ENCODE assay signal across 18 cellular contexts in genomic region chr14:54775486-54776100, GRCh38.
DNase-seq lines count a peak whose midpoint lies in the region; ATAC-seq and TF ChIP-seq lines count a peak whose summit lies in the region.
"Had no signal": no experiment of that assay in that cellular context is flagged by ENCODE, and none has a peak within 500 bp of the region (broad histone marks: within the 10 kb centered on the region; RNA-seq: fewer than 3 reads in every experiment).

No MANE protein-coding gene starts in this region.

- H3K4me3 ChIP-seq in heart right ventricle (no peak overlapping the region), RWPE2 (ENCODE audit: severe bottlenecking) (no peak overlapping the region), right cardiac atrium (ENCODE audit: low read length) (no peak overlapping the region), thoracic aorta (peak overlapping the region; percentile 44)
- H3K4me3 ChIP-seq: tibial nerve had no signal

- DNase-seq in heart right ventricle: no peak
- no peak for DNase-seq in Right ventricle myocardium superior
- DNase-seq in RWPE2 (ENCODE audit: low spot score): no peak
- DNase-seq in right cardiac atrium: no peak
- no peak for DNase-seq in thoracic aorta (ENCODE audit: low spot score)
- DNase-seq in NCI-H1436 treated with DMSO at 0.1 percent for 48 hours (lab: John Stamatoyannopoulos, UW): no peak
- no peak for DNase-seq in GM13977 (ENCODE audit: low spot score)
- DNase-seq: activated CD4-positive, alpha-beta T cell treated with anti-CD3 and anti-CD28 coated beads, Interleukin-2, amount 10 ng/mL, durations not matched to agents 7 days and 5 days; activated gamma-delta T cell; DMS53; NCI-H2171; NCI-H748 treated with DMSO at 0.1 percent for 48 hours; SHP77; T-helper 1 cell had no signal

- H3K9me3 ChIP-seq in heart right ventricle (no peaks in the 10 kb centered on the region), RWPE2 (ENCODE audit: severe bottlenecking) (no peaks in the 10 kb centered on the region), right cardiac atrium (ENCODE audit: control insufficient read depth, low read length) (no peaks in the 10 kb centered on the region), thoracic aorta (no peaks in the 10 kb centered on the region)
- H3K9me3 ChIP-seq: tibial nerve had no signal

- WGBS in heart right ventricle, 2 donors: 63 to 72% methylated on average over 8 of the region's 8 CpGs
- 65% methylated on average over 8 of the region's 8 CpGs for WGBS in right cardiac atrium

- H3K27ac ChIP-seq in heart right ventricle (peak overlapping the region; percentile 24 to 96 (median 88)), RWPE2 (ENCODE audit: poor library complexity, severe bottlenecking) (peak overlapping the region; percentile 28), right cardiac atrium (ENCODE audit: low read length) (peak overlapping the region; percentile 78), thoracic aorta (peak overlapping the region; percentile 92 to 99)
- H3K27ac ChIP-seq: HL-60, parathyroid adenoma had no signal

- H3K36me3 ChIP-seq in heart right ventricle: peaks cover 0 to 72% (median 9%) of the 10 kb centered on the region in 9 donors
- H3K36me3 ChIP-seq in RWPE2 (ENCODE audit: low read depth): peaks cover 73% of the 10 kb centered on the region
- H3K36me3 ChIP-seq in thoracic aorta: peaks cover 32% of the 10 kb centered on the region

- in situ Hi-C loops in GM13977 (cut with MboI; ENCODE audit: low pct_unique_long_range_greater_than_20kb, low sequenced_read_pairs, unreplicated experiment): loop anchor here (10.0 kb wide), 1 partner anchor 221 kb away; no protein-coding TSS in a partner anchor

- intact Hi-C loops in heart right ventricle (cut with DNase I) (loop anchor here in 2 of 10 donors (2.0 to 10.0 kb wide), 2 partner anchors 81 to 211 kb away; no protein-coding TSS in a partner anchor), Right ventricle myocardium superior (cut with DNase I) (no loop called here), right cardiac atrium (cut with DNase I) (loop anchor here in 1 of 4 donors (10.0 kb wide), 1 partner anchor 81 kb away; no protein-coding TSS in a partner anchor)

- H3K27me3 ChIP-seq in heart right ventricle (no peaks in the 10 kb centered on the region), RWPE2 (ENCODE audit: insufficient read depth, poor library complexity, severe bottlenecking) (no peaks in the 10 kb centered on the region), right cardiac atrium (ENCODE audit: control insufficient read depth, insufficient read depth) (no peaks in the 10 kb centered on the region), thoracic aorta (replicated peaks; ENCODE audit: insufficient read depth) (no peaks in the 10 kb centered on the region)
- H3K27me3 ChIP-seq: tibial nerve had no signal

- TF ChIP-seq CTCF in heart right ventricle (IDR thresholded peaks at IDR 0.05) (no peak), RWPE2 (IDR thresholded peaks at IDR 0.05; ENCODE audit: poor library complexity, severe bottlenecking) (no peak), thoracic aorta (IDR thresholded peaks at IDR 0.05) (no peak), GM13977 (IDR thresholded peaks at IDR 0.05; ENCODE audit: extremely low read depth, insufficient read depth, missing control alignments) (no peak)

- H3K4me1 ChIP-seq in heart right ventricle (peaks cover 10 to 86% (median 67%) of the 10 kb centered on the region in 9 donors), RWPE2 (ENCODE audit: insufficient read depth, poor library complexity, severe bottlenecking) (peaks cover 31% of the 10 kb centered on the region), right cardiac atrium (ENCODE audit: control insufficient read depth, insufficient read depth, low read length) (peaks cover 11% of the 10 kb centered on the region), thoracic aorta (ENCODE audit: control insufficient read depth in 1 of 2, low read depth in 2 of 2) (peaks cover 45 to 66% of the 10 kb centered on the region in 2 donors)

- ATAC-seq in heart right ventricle (no peak), Right ventricle myocardium superior (ENCODE audit: poor library complexity) (no peak), RWPE2 (ENCODE audit: low read depth) (no peak), right cardiac atrium (no peak), thoracic aorta (ENCODE audit: insufficient number of reproducible peaks, low FRiP score, low read depth) (no peak), GM21723 (IDR thresholded peaks at IDR 0.05; ENCODE audit: unreplicated experiment) (no peak)

Comparison
In these comparisons a context has a peak if more than half of its experiments do, and no peak if none do; other contexts are left out.
1. H3K27ac ChIP-seq: peak in every context shown above with its lines; median percentile 96 in thoracic aorta; 88 in heart right ventricle; 78 in right cardiac atrium; 28 in RWPE2.